ENCODE assay signal across 1 cellular context in genomic region chr17:4969551-4970231, GRCh38.
TF ChIP-seq lines count a peak whose summit lies in the region.

No MANE protein-coding gene starts in this region.

TF ChIP-seq in HepG2, 621 proteins besides CTCF, POLR2A, EP300 and RAD21 (continued from another document and continues in another):
- TF ChIP-seq NR2F6 (IDR thresholded peaks at IDR 0.05) (no peak), NR2F6 (CRISPR knock-in tag; IDR thresholded peaks at IDR 0.05) (peak; percentile 30; the same call in 1 of the 2 replicates), KDM2A (CRISPR knock-in tag; IDR thresholded peaks at IDR 0.05; ENCODE audit: borderline replicate concordance, low read depth) (0 out of 2 replicates have a peak, but pooled peaks have one; percentile 59), RORA (CRISPR knock-in tag; IDR thresholded peaks at IDR 0.05) (no peak), GABPA (IDR thresholded peaks at IDR 0.05; ENCODE audit: low read depth, low read length) (no peak), GABPA (CRISPR knock-in tag; IDR thresholded peaks at IDR 0.05; ENCODE audit: low read depth) (peak; percentile 8; the same call in 1 of the 2 replicates), TMF1 (CRISPR knock-in tag; IDR thresholded peaks at IDR 0.05; ENCODE audit: low read depth) (no peak), RFX3 (CRISPR knock-in tag; IDR thresholded peaks at IDR 0.05) (no peak), GFI1 (CRISPR knock-in tag; IDR thresholded peaks at IDR 0.05; ENCODE audit: borderline replicate concordance) (no peak), MYC (CRISPR knock-in tag; IDR thresholded peaks at IDR 0.05; ENCODE audit: borderline replicate concordance) (peak; percentile 39; the same call in 1 of the 2 replicates), KAT8 (CRISPR knock-in tag; IDR thresholded peaks at IDR 0.05) (no peak), ZBED4 (CRISPR knock-in tag; IDR thresholded peaks at IDR 0.05; ENCODE audit: borderline replicate concordance) (no peak), ATF1 (CRISPR knock-in tag; IDR thresholded peaks at IDR 0.05) (no peak), ZNF792 (CRISPR knock-in tag; IDR thresholded peaks at IDR 0.05) (no peak), TFDP1 (CRISPR knock-in tag; IDR thresholded peaks at IDR 0.05; ENCODE audit: borderline replicate concordance) (no peak), CBX5 (CRISPR knock-in tag; IDR thresholded peaks at IDR 0.05; ENCODE audit: borderline replicate concordance) (peak; percentile 49; the same call in 1 of the 2 replicates), BCLAF1 (IDR thresholded peaks at IDR 0.05) (no peak), ZFY (CRISPR knock-in tag; IDR thresholded peaks at IDR 0.05) (0 out of 2 replicates have a peak, but pooled peaks have one; percentile 8), ZNF318 (CRISPR knock-in tag; IDR thresholded peaks at IDR 0.05) (no peak), ZFP41 (CRISPR knock-in tag; IDR thresholded peaks at IDR 0.05; ENCODE audit: borderline replicate concordance) (no peak), ZNF777 (CRISPR knock-in tag; IDR thresholded peaks at IDR 0.05) (peak; percentile 40; the same call in 1 of the 2 replicates), ZNF276 (CRISPR knock-in tag; IDR thresholded peaks at IDR 0.05; ENCODE audit: low read depth) (no peak), ZNF891 (CRISPR knock-in tag; IDR thresholded peaks at IDR 0.05) (no peak), HMG20A (CRISPR knock-in tag; IDR thresholded peaks at IDR 0.05; ENCODE audit: borderline replicate concordance) (no peak), IKZF4 (CRISPR knock-in tag; IDR thresholded peaks at IDR 0.05; ENCODE audit: borderline replicate concordance, low read depth, not compliant biosample characterization) (no peak), KDM1A (CRISPR knock-in tag; IDR thresholded peaks at IDR 0.05) (no peak), CC2D1A (CRISPR knock-in tag; IDR thresholded peaks at IDR 0.05) (no peak), ZNF678 (CRISPR knock-in tag; IDR thresholded peaks at IDR 0.05) (no peak), PAF1 (CRISPR knock-in tag; IDR thresholded peaks at IDR 0.05) (no peak), SP1 (IDR thresholded peaks at IDR 0.05) (no peak), SP1 (CRISPR knock-in tag; IDR thresholded peaks at IDR 0.05) (no peak), KDM4B (CRISPR knock-in tag; IDR thresholded peaks at IDR 0.05) (no peak), PHF5A (CRISPR knock-in tag; IDR thresholded peaks at IDR 0.05; ENCODE audit: low read depth, unreplicated experiment) (no peak), TGIF2 (CRISPR knock-in tag; IDR thresholded peaks at IDR 0.05) (no peak), TEF (CRISPR knock-in tag; IDR thresholded peaks at IDR 0.05) (no peak), TARDBP (CRISPR knock-in tag; IDR thresholded peaks at IDR 0.05) (no peak), HMGA1 (CRISPR knock-in tag; conservative IDR thresholded peaks at IDR 0.05) (no peak), STAG1 (CRISPR knock-in tag; IDR thresholded peaks at IDR 0.05) (peak; percentile 32), ZMYM4 (CRISPR knock-in tag; IDR thresholded peaks at IDR 0.05) (0 out of 2 replicates have a peak, but pooled peaks have one; percentile 16), NFE2L2 (IDR thresholded peaks at IDR 0.05; ENCODE audit: low read length) (no peak), ISL2 (CRISPR knock-in tag; IDR thresholded peaks at IDR 0.05) (peak; percentile 48; the same call in 1 of the 2 replicates), MAF1 (CRISPR knock-in tag; IDR thresholded peaks at IDR 0.05; ENCODE audit: borderline replicate concordance) (no peak), TAF1 (CRISPR knock-in tag; IDR thresholded peaks at IDR 0.05) (0 out of 2 replicates have a peak, but pooled peaks have one; percentile 19), HBP1 (CRISPR knock-in tag; IDR thresholded peaks at IDR 0.05; ENCODE audit: low read depth) (no peak), ZNF501 (CRISPR knock-in tag; IDR thresholded peaks at IDR 0.05) (0 out of 2 replicates have a peak, but pooled peaks have one; percentile 3), THYN1 (CRISPR knock-in tag; IDR thresholded peaks at IDR 0.05; ENCODE audit: borderline replicate concordance, low read depth) (no peak), DR1 (CRISPR knock-in tag; IDR thresholded peaks at IDR 0.05) (no peak), HNRNPL (IDR thresholded peaks at IDR 0.05; ENCODE audit: low read depth, low read length) (no peak), RFX1 (IDR thresholded peaks at IDR 0.05) (no peak), JUND (CRISPR knock-in tag; IDR thresholded peaks at IDR 0.05) (no peak)
